9 cellular contexts compared by ENCODE assay signal in the genomic region with DNA sequence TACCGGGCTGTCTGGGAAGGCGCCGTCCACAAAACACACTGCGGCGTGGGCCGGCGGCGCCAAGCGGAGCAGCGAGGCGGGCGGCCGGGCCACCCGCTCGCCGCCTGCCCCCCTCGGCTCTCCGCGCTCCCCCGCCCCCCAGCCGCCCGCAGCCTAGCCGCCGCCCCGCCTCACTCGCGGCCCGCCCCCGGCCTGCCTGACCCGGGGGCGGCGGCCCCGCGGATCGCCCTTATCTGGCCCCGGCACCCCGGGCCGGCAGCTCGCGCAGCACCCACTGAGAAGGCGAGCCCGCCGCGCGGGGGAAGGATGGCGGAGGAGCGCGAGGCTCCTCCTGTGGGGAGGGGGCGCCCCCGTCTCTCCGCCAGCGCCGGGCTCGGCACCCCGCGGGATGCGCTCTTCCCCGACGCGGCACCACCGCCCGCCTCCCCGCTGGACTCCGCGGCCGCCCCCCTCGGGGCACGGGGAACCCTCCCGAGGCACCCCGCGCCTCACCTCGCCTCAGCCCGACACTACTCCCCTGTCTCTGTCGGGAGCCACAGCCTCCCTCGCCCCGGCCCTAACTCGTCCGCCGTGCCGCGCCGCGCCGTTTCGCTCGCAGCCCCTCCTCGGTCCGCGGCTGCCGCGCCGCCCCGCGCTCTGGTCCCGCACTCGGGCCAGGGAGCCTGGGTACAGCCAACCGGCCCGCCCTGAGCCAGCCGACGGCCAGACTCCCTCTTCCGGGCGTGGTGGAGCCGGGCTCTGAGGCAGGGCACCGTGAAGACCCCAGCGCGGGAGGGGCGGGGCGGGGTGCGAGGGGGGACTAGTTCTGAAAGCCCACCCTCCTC. TPM values are rescaled to one million over a fixed set of nuclear protein-coding genes. Genes with fewer than 3 reads are reported as not detected.
DNase-seq lines count a peak whose midpoint lies in the region; ATAC-seq, FAIRE-seq and TF ChIP-seq lines count a peak whose summit lies in the region.
"Had no signal": no experiment of that assay in that cellular context is flagged by ENCODE, and none has a peak within 500 bp of the region (broad histone marks: within the 10 kb centered on the region; RNA-seq: fewer than 3 reads in every experiment).

No MANE protein-coding gene starts in this region.

- no peak for FAIRE-seq in GM19239 (lab: Jason Lieb, UNC)

- peak; percentile 30 for DNase-seq in AG10803 (ENCODE audit: low read depth)
- peak; percentile 33 to 58 for DNase-seq in SJCRH30
- peak; percentile 51 for DNase-seq in left ventricle myocardium inferior
- DNase-seq in progenitor cell of endocrine pancreas (ENCODE audit: low spot score, unreplicated experiment) = peak; percentile 61
- DNase-seq in GM19239 (ENCODE audit: insufficient read length, low spot score) = no peak

- H3K27ac ChIP-seq in SJCRH30 (peak overlapping the region; percentile 93), adipose tissue (ENCODE audit: low read depth, low read length) (peak overlapping the region; percentile 42), left ventricle myocardium inferior (replicated peaks) (peak overlapping the region; percentile 95)

- no peaks in the 10 kb centered on the region for H3K27me3 ChIP-seq in SJCRH30
- H3K27me3 ChIP-seq in left ventricle myocardium inferior (ENCODE audit: low read depth) = no peaks in the 10 kb centered on the region

- no peaks in the 10 kb centered on the region for H3K27me3 Mint-ChIP-seq in progenitor cell of endocrine pancreas

- ATAC-seq in GM18873 (IDR thresholded peaks at IDR 0.05; ENCODE audit: low FRiP score, unreplicated experiment) (peak; percentile 33), HG03103 (IDR thresholded peaks at IDR 0.05; ENCODE audit: low read depth, unreplicated experiment) (peak; percentile 26)

- H3K9me3 ChIP-seq in SJCRH30 (replicated peaks) (no peaks in the 10 kb centered on the region), left ventricle myocardium inferior (replicated peaks) (no peaks in the 10 kb centered on the region)

- H3K36me3 ChIP-seq in SJCRH30 = no peaks in the 10 kb centered on the region
- H3K36me3 ChIP-seq in left ventricle myocardium inferior = no peaks in the 10 kb centered on the region

- WGBS in adipose tissue, 3 donors = 0 to 25% (median 1%) methylated on average over 10 to 92 of the region's 109 CpGs

- peak overlapping the region; percentile 86 for H3K4me3 Mint-ChIP-seq in progenitor cell of endocrine pancreas (ENCODE audit: low read depth)

- H3K9me3 Mint-ChIP-seq in progenitor cell of endocrine pancreas (ENCODE audit: low read depth) = no peaks in the 10 kb centered on the region

- H3K4me1 ChIP-seq in SJCRH30 (0 out of 2 replicates have a peak, but pooled peaks cover 5% of the 10 kb centered on the region), left ventricle myocardium inferior (no peaks in the 10 kb centered on the region)

- no peaks in the 10 kb centered on the region for H3K36me3 Mint-ChIP-seq in progenitor cell of endocrine pancreas (ENCODE audit: insufficient read depth)

- peak overlapping the region; percentile 71 for H3K4me3 ChIP-seq in AG10803 (ENCODE audit: low read length)
- H3K4me3 ChIP-seq in SJCRH30 = peak overlapping the region; percentile 94
- peak overlapping the region; percentile 83 for H3K4me3 ChIP-seq in left ventricle myocardium inferior

- H3K27ac Mint-ChIP-seq in progenitor cell of endocrine pancreas = peak overlapping the region; percentile 96

- TF ChIP-seq CTCF in AG10803 (conservative IDR thresholded peaks at IDR 0.05; ENCODE audit: low read length) (no peak), left ventricle myocardium inferior (IDR thresholded peaks at IDR 0.05; ENCODE audit: borderline replicate concordance) (no peak), progenitor cell of endocrine pancreas (IDR thresholded peaks at IDR 0.05; ENCODE audit: unreplicated experiment) (no peak)

- H3K4me1 Mint-ChIP-seq in progenitor cell of endocrine pancreas (ENCODE audit: low read depth) = peaks cover 19% of the 10 kb centered on the region

- intact Hi-C loops in left ventricle myocardium inferior (cut with micrococcal nuclease) = no loop called here

RNA-seq across cellular contexts. Expression of gene ATP11C, which starts 0.6 kb away (rescaled TPM):
- 47.4 and 48.2 TPM in 2 replicates for total RNA-seq in SJCRH30 (2014; rRNA removed; shearing (Covaris generic))
- polyA plus RNA-seq in adipose tissue = 10 to 100 TPM in 1 of 3 donors, 1 to 10 TPM in 2; 3.7 to 13.0 (median 8.4) TPM
- total RNA-seq in left ventricle myocardium inferior (3.7 TPM), progenitor cell of endocrine pancreas (36.5 and 38.3 TPM in 2 replicates)

RNA-seq across cellular contexts. Expression of gene CXorf66, which starts 33.0 kb away (rescaled TPM):
- total RNA-seq in SJCRH30 (2014; rRNA removed; shearing (Covaris generic)) = not detected in 2 replicates
- not detected for polyA plus RNA-seq in adipose tissue
- total RNA-seq in left ventricle myocardium inferior (not detected), progenitor cell of endocrine pancreas (not detected in 2 replicates)
- total RNA-seq: T-helper 1 cell treated with Interleukin-12 subunit alpha and Interleukin-12 subunit beta and Interleukin-4 antibody, amounts not matched to agents 30 ng/mL and 1 ng/mL, for 36 hours had no signal

Comparison
In these comparisons a context has a peak if more than half of its experiments do, and no peak if none do; other contexts are left out.
1. H3K27ac ChIP-seq: peak in every context shown above with its lines; median percentile 95 in left ventricle myocardium inferior; 93 in SJCRH30; 42 in adipose tissue.